ENCODE assay signal across 16 cellular contexts in the genomic region with DNA sequence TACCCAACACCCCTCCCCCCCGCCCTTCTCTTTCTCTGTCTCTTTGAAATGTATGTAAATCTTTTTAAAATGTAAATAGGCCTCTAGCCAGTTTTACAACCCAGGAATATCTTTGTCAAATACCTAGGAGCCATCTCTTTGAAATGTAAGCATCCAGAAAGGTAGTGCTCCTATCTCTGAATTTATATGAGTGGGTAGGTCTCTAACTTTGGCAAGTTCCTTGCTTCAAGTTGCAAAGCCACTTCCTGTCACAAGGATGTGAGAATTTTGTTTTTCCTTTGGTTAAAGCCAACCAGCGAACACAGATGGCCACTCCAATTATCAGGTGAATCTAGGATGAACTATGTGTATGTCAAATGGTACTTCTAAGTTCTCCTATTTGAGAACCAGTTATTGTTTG. TPM values are rescaled to one million over a fixed set of nuclear protein-coding genes. Genes with fewer than 3 reads are reported as not detected.
DNase-seq lines count a peak whose midpoint lies in the region; TF ChIP-seq lines count a peak whose summit lies in the region.
"Had no signal": no experiment of that assay in that cellular context is flagged by ENCODE, and none has a peak within 500 bp of the region (broad histone marks: within the 10 kb centered on the region; RNA-seq: fewer than 3 reads in every experiment).

No MANE protein-coding gene starts in this region.

- no peak overlapping the region for H3K23ac ChIP-seq in mesendoderm (ENCODE audit: low read length)

- no peak for TF ChIP-seq POLR2A in ovary (IDR thresholded peaks at IDR 0.05)

- no peaks in the 10 kb centered on the region for H3K79me1 ChIP-seq in mesendoderm (ENCODE audit: low read length)

- no peaks in the 10 kb centered on the region for H3K9me3 ChIP-seq in ovary
- H3K9me3 ChIP-seq: HAP-1 had no signal

- no peaks in the 10 kb centered on the region for H3K79me2 ChIP-seq in mesendoderm (ENCODE audit: control insufficient read depth, insufficient read depth, low read length)

- H2BK120ac ChIP-seq in mesendoderm (ENCODE audit: low read depth, low read length): no peak overlapping the region

- no peak overlapping the region for H3K56ac ChIP-seq in mesendoderm (ENCODE audit: low read length)

- no peak overlapping the region for H2AK5ac ChIP-seq in mesendoderm (ENCODE audit: low read length)

- no peak overlapping the region for H3K9ac ChIP-seq in mesendoderm (ENCODE audit: low read length)
- H3K9ac ChIP-seq: BLaER1 had no signal

- no peak overlapping the region for H3K4me3 ChIP-seq in mesendoderm (ENCODE audit: low read length)
- H3K4me3 ChIP-seq in ovary: no peak overlapping the region
- H3K4me3 ChIP-seq: BLaER1, HAP-1, SJCRH30 had no signal

- no peak overlapping the region for H2BK5ac ChIP-seq in mesendoderm (ENCODE audit: low read length)

- no peak for TF ChIP-seq CTCF in VCaP (conservative IDR thresholded peaks at IDR 0.05)
- TF ChIP-seq CTCF in ovary (IDR thresholded peaks at IDR 0.05): no peak

- H3K27ac ChIP-seq in VCaP: peak overlapping the region; percentile 18
- no peak overlapping the region for H3K27ac ChIP-seq in mesendoderm (ENCODE audit: low read depth, low read length)
- H3K27ac ChIP-seq in ovary: no peak overlapping the region
- H3K27ac ChIP-seq: BLaER1, RWPE1, SJCRH30 had no signal

- no peak overlapping the region for H4K5ac ChIP-seq in mesendoderm (ENCODE audit: low read length)

- WGBS in mesendoderm (ENCODE audit: extremely low coverage, insufficient coverage, low lambda C conversion rate): no CpG with 5 or more reads among the region's 2 CpGs
- 26 to 29% (median 29%) methylated on average over 2 of the region's 2 CpGs for WGBS in ovary, 3 donors

- H3K27me3 ChIP-seq in mesendoderm (ENCODE audit: insufficient read depth, low read length, poor library complexity) (peaks cover 2% of the 10 kb centered on the region), ovary (no peaks in the 10 kb centered on the region)
- H3K27me3 ChIP-seq: BLaER1 had no signal

- H3K18ac ChIP-seq in mesendoderm (ENCODE audit: low read length): no peak overlapping the region

- H3K4me1 ChIP-seq in mesendoderm (ENCODE audit: control insufficient read depth, low read depth, low read length): no peaks in the 10 kb centered on the region
- no peaks in the 10 kb centered on the region for H3K4me1 ChIP-seq in ovary (ENCODE audit: insufficient read depth)
- H3K4me1 ChIP-seq: BLaER1, SJCRH30 had no signal

- H3K36me3 ChIP-seq in mesendoderm (ENCODE audit: control insufficient read depth, insufficient read depth, low read length) (no peaks in the 10 kb centered on the region), ovary (no peaks in the 10 kb centered on the region)
- H3K36me3 ChIP-seq: BLaER1, HAP-1, SJCRH30 had no signal

- no peak overlapping the region for H3K4me2 ChIP-seq in mesendoderm (ENCODE audit: low read length)
- H3K4me2 ChIP-seq: BLaER1 had no signal

- no peak for TF ChIP-seq EP300 in ovary (IDR thresholded peaks at IDR 0.05)

- no peak overlapping the region for H2BK15ac ChIP-seq in mesendoderm (replicated peaks; ENCODE audit: low read depth)

- intact Hi-C loops in ovary (cut with DNase I): no loop called here

- in situ Hi-C loops in KBM-7 (cut with MboI; ENCODE audit: low pct_unique_long_range_greater_than_20kb, low sequenced_read_pairs): no loop called here

- DNase-seq in ELF-1 (ENCODE audit: low read depth, low spot score) (peak; percentile 48), KBM-7 (peak; percentile 37), mesendoderm (peak; percentile 76), GM03348 (ENCODE audit: low spot score) (no peak), hippocampal formation (lab: John Stamatoyannopoulos, UW) (no peak), ovary (no peak)
- DNase-seq: NCI-H1105 treated with DMSO at 0.1 percent for 48 hours, NCI-H187, NCI-H2171, SJCRH30 had no signal

- H3K4ac ChIP-seq in mesendoderm (ENCODE audit: low read depth, low read length): no peak overlapping the region

- H4K8ac ChIP-seq in mesendoderm (ENCODE audit: low read depth, low read length): no peak overlapping the region

RNA-seq across cellular contexts. Expression of a gene that starts 6.2 kb away (rescaled TPM):
- polyA plus RNA-seq in mesendoderm (2013, experiment 1 of 2): not detected
- not detected for polyA plus RNA-seq in mesendoderm (2013, experiment 2 of 2)
- total RNA-seq in ovary: not detected
- not detected for polyA plus RNA-seq in ovary
- total RNA-seq: HT-29, NCI-H460, SJCRH30 had no signal

RNA-seq across cellular contexts. Expression of a gene that starts 24.3 kb away (rescaled TPM):
- not detected for polyA plus RNA-seq in mesendoderm (2013, experiment 1 of 2)
- not detected for polyA plus RNA-seq in mesendoderm (2013, experiment 2 of 2)
- not detected for total RNA-seq in ovary
- polyA plus RNA-seq in ovary: not detected
- total RNA-seq: HT-29, NCI-H460, SJCRH30 had no signal

RNA-seq across cellular contexts. Expression of a gene that starts 39.2 kb away (rescaled TPM):
- polyA plus RNA-seq in mesendoderm (2013, experiment 1 of 2): 8.2 TPM
- 8.2 TPM for polyA plus RNA-seq in mesendoderm (2013, experiment 2 of 2)
- 10 to 100 TPM in 6 of 7 donors, 1 to 10 TPM in 1; 6.6 to 17.5 (median 11.7) TPM for total RNA-seq in ovary
- polyA plus RNA-seq in ovary: 10 to 100 TPM; 11.7 to 14.7 TPM

RNA-seq across cellular contexts. Expression of a gene that starts 46.0 kb away (rescaled TPM):
- polyA plus RNA-seq in mesendoderm (2013, experiment 1 of 2): 26.5 TPM
- 26.9 TPM for polyA plus RNA-seq in mesendoderm (2013, experiment 2 of 2)
- 10 to 100 TPM; 13.6 to 28.1 (median 23.1) TPM for total RNA-seq in ovary
- polyA plus RNA-seq in ovary: 10 to 100 TPM; 16.8 to 23.2 TPM

Comparison
In these comparisons a context has a peak if more than half of its experiments do, and no peak if none do; other contexts are left out.
1. DNase-seq: peak in ELF-1 (single experiment), KBM-7 (single experiment) and mesendoderm (single experiment); none in GM03348 (single experiment), hippocampal formation (0 of 2) and ovary (0 of 5).